8 cellular contexts compared by ENCODE assay signal in the genomic region with DNA sequence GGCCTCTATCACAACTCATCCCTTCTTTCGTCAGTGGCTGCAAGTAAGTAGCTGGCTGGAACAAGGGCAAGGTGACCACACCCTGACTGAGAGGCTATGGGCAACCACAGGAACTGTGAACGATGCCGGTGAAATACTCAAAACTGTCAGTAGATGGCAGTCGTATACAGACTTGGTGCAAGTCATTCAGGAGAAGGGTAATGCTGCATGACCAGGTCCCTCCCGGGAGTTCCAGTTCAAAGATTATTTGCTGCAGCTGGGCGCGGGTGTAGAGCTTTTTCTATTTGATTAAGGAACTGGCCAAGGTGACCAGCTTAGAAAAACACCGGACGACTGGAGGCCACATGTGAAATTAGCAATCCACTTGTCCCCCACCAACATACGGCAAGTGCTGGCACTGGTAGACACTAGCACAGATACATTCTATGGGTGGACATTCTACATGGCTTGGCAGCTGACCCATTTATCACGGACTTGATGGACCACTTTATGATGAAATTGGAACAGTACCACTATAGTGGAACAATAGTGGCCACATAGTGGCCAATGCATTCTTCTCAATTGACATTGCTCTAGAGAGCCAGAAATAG.
A peak's percentile ranks its signal among the peaks of the same experiment; 100 is the strongest.
DNase-seq lines count a peak whose midpoint lies in the region; ATAC-seq and TF ChIP-seq lines count a peak whose summit lies in the region.

No MANE protein-coding gene starts in this region.

- H3K79me2 ChIP-seq in smooth muscle cell (ENCODE audit: low read depth) = no peaks in the 10 kb centered on the region

- H3K27me3 Mint-ChIP-seq in activated CD4-positive, alpha-beta memory T cell treated with anti-CD3 and anti-CD28 coated beads for 36 hours = no peaks in the 10 kb centered on the region
- H3K27me3 Mint-ChIP-seq in glutamatergic neuron (ENCODE audit: unreplicated experiment) = peaks cover 2% of the 10 kb centered on the region

- no peak overlapping the region for H3K27ac Mint-ChIP-seq in activated CD4-positive, alpha-beta memory T cell treated with anti-CD3 and anti-CD28 coated beads for 36 hours
- no peak overlapping the region for H3K27ac Mint-ChIP-seq in glutamatergic neuron (ENCODE audit: unreplicated experiment)

- H3K36me3 ChIP-seq in smooth muscle cell (ENCODE audit: low read depth) = no peaks in the 10 kb centered on the region

- ATAC-seq in GM19043 (IDR thresholded peaks at IDR 0.05; ENCODE audit: low read depth, unreplicated experiment) (peak; percentile 93), HG03064 (IDR thresholded peaks at IDR 0.05; ENCODE audit: low read depth, unreplicated experiment) (peak; percentile 96)

- no peak overlapping the region for H2AFZ ChIP-seq in smooth muscle cell (ENCODE audit: low read depth)

- H3K4me3 Mint-ChIP-seq in activated CD4-positive, alpha-beta memory T cell treated with anti-CD3 and anti-CD28 coated beads for 36 hours = no peak overlapping the region
- no peak overlapping the region for H3K4me3 Mint-ChIP-seq in glutamatergic neuron (ENCODE audit: unreplicated experiment)

- TF ChIP-seq CTCF in glutamatergic neuron (IDR thresholded peaks at IDR 0.05; ENCODE audit: partially characterized antibody, unreplicated experiment) = peak; percentile 80
- peak; percentile 72 for TF ChIP-seq CTCF in smooth muscle cell (IDR thresholded peaks at IDR 0.05; ENCODE audit: borderline replicate concordance, insufficient read depth, poor library complexity, severe bottlenecking)

- no peak overlapping the region for H3K4me2 ChIP-seq in smooth muscle cell

- DNase-seq in DMS53 (lab: John Stamatoyannopoulos, UW) (peak; percentile 85), NCI-H2107 treated with DMSO at 0.1 percent for 48 hours (lab: John Stamatoyannopoulos, UW; ENCODE audit: unreplicated experiment) (peak; percentile 0), glutamatergic neuron (peak; percentile 72), smooth muscle cell (lab: John Stamatoyannopoulos, UW; ENCODE audit: unreplicated experiment) (peak; percentile 4), mesenteric fat pad (ENCODE audit: low spot score) (no peak)
- peak; percentile 24 for DNase-seq in activated CD4-positive, alpha-beta memory T cell treated with anti-CD3 and anti-CD28 coated beads for 36 hours

- intact Hi-C loops in activated CD4-positive, alpha-beta memory T cell treated with anti-CD3 and anti-CD28 coated beads for 36 hours (cut with micrococcal nuclease) = loop anchor here (10.0 kb wide), 1 partner anchor 1866 kb away; no protein-coding TSS in a partner anchor

- no peaks in the 10 kb centered on the region for H3K4me1 Mint-ChIP-seq in activated CD4-positive, alpha-beta memory T cell treated with anti-CD3 and anti-CD28 coated beads for 36 hours (ENCODE audit: low read depth)
- peaks cover 2% of the 10 kb centered on the region for H3K4me1 Mint-ChIP-seq in glutamatergic neuron (ENCODE audit: low read depth, unreplicated experiment)

- no peaks in the 10 kb centered on the region for H4K20me1 ChIP-seq in smooth muscle cell (ENCODE audit: low read depth)

- H3K36me3 Mint-ChIP-seq in activated CD4-positive, alpha-beta memory T cell treated with anti-CD3 and anti-CD28 coated beads for 36 hours = no peaks in the 10 kb centered on the region
- no peaks in the 10 kb centered on the region for H3K36me3 Mint-ChIP-seq in glutamatergic neuron (ENCODE audit: unreplicated experiment)

- no peak overlapping the region for H3K27ac ChIP-seq in smooth muscle cell (ENCODE audit: low read depth)

- H3K9me3 Mint-ChIP-seq in activated CD4-positive, alpha-beta memory T cell treated with anti-CD3 and anti-CD28 coated beads for 36 hours = peaks cover 4% of the 10 kb centered on the region
- no peaks in the 10 kb centered on the region for H3K9me3 Mint-ChIP-seq in glutamatergic neuron (ENCODE audit: unreplicated experiment)

- no peaks in the 10 kb centered on the region for H3K9me3 ChIP-seq in smooth muscle cell (replicated peaks; ENCODE audit: low read depth)

- H3K27me3 ChIP-seq in smooth muscle cell (ENCODE audit: low read depth) = no peaks in the 10 kb centered on the region

- WGBS in smooth muscle cell (ENCODE audit: low lambda C conversion rate) = 28% methylated on average over 11 of the region's 11 CpGs

- H3K9ac ChIP-seq in smooth muscle cell (ENCODE audit: low read depth) = no peak overlapping the region

- no peak overlapping the region for H3K4me3 ChIP-seq in smooth muscle cell

- POLR2A ChIA-PET in activated CD4-positive, alpha-beta memory T cell treated with anti-CD3 and anti-CD28 coated beads for 36 hours (lab: Charles Lee) = no interaction called here

- no peaks in the 10 kb centered on the region for H3F3A ChIP-seq in smooth muscle cell (ENCODE audit: low read depth)

- CTCF ChIA-PET in activated CD4-positive, alpha-beta memory T cell treated with anti-CD3 and anti-CD28 coated beads for 36 hours (lab: Charles Lee) = interaction anchor here (0.7 to 1.7 kb wide), 2 partner anchors 9 to 1866 kb away, joined by 3 to 4 read pairs; no protein-coding TSS in a partner anchor

- no peaks in the 10 kb centered on the region for H3K4me1 ChIP-seq in smooth muscle cell (ENCODE audit: low read depth)
